ENCODE assay signal across 25 cellular contexts in the genomic region with DNA sequence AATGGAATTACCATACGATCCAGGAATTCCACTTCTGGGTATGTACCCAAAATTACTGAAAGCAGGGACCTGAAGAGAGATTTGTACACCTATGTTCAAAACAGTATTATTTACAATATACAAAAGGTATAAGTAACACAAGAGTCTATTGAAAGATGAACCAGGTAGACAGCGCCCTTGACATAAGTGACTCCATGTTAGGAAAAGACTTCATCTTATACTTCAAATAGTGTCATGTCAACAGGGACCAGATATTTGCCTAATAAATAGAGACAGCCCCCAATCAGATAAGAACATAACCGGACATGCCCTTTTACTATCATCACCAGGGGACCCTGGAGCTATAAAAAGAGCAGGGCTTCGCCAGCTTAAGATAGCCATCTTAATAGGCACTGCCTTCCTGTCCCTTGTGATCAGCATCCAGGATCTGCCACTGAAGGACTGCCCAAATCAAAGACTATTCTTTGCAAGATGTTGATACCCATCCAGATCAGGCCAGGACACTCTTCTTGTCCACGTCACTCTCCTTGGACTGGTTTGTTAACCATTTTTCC.
DNase-seq lines count a peak whose midpoint lies in the region; ATAC-seq, FAIRE-seq and TF ChIP-seq lines count a peak whose summit lies in the region.
"Had no signal": no experiment of that assay in that cellular context is flagged by ENCODE, and none has a peak within 500 bp of the region (broad histone marks: within the 10 kb centered on the region; RNA-seq: fewer than 3 reads in every experiment).

No MANE protein-coding gene starts in this region.

- H2AFZ ChIP-seq in SK-N-SH (ENCODE audit: low read depth), result no peak overlapping the region

- no peaks in the 10 kb centered on the region for H3K9me3 ChIP-seq in SK-N-SH
- H3K9me3 ChIP-seq: Caco-2 had no signal

- TF ChIP-seq CTCF in LNCaP clone FGC (IDR thresholded peaks at IDR 0.05; ENCODE audit: control insufficient read depth, extremely low read depth, insufficient read depth) (no peak), SK-N-SH (IDR thresholded peaks at IDR 0.05) (no peak), VCaP (conservative IDR thresholded peaks at IDR 0.05) (no peak)

- H3K27ac ChIP-seq in SK-N-SH (ENCODE audit: low read depth in 2 of 2, low read length in 1 of 2) (no peak overlapping the region), VCaP (peak overlapping the region; percentile 52)
- H3K27ac ChIP-seq: 22Rv1; A549; BLaER1 treated with 17β-estradiol and CSF1 and Interleukin-3, amounts not matched to agents 10 nM and 100 nM; C4-2B had no signal

- no peaks in the 10 kb centered on the region for H3K27me3 ChIP-seq in SK-N-SH (ENCODE audit: insufficient read depth)
- H3K27me3 ChIP-seq: BLaER1 treated with 17β-estradiol and CSF1 and Interleukin-3, amounts not matched to agents 10 nM and 100 nM had no signal

- H3K9me2 ChIP-seq in SK-N-SH, result no peaks in the 10 kb centered on the region

- H3K9ac ChIP-seq in SK-N-SH, result no peak overlapping the region
- H3K9ac ChIP-seq: BLaER1 treated with 17β-estradiol and CSF1 and Interleukin-3, amounts not matched to agents 10 nM and 100 nM had no signal

- no peaks in the 10 kb centered on the region for H3F3A ChIP-seq in SK-N-SH (replicated peaks; ENCODE audit: insufficient read depth)

- no peak for TF ChIP-seq EP300 in SK-N-SH (IDR thresholded peaks at IDR 0.05; ENCODE audit: borderline replicate concordance in 1 of 2, low read depth in 1 of 2, low read length in 1 of 2)

- no peaks in the 10 kb centered on the region for H4K20me1 ChIP-seq in SK-N-SH (ENCODE audit: insufficient read depth)
- H4K20me1 ChIP-seq: BLaER1 treated with 17β-estradiol and CSF1 and Interleukin-3, amounts not matched to agents 10 nM and 100 nM had no signal

- TF ChIP-seq RAD21 in SK-N-SH (IDR thresholded peaks at IDR 0.05; ENCODE audit: low read length), result no peak

- peak; percentile 13 for FAIRE-seq in urothelium cell line (lab: Jason Lieb, UNC)
- FAIRE-seq: A549, D721Med, GM12878, GM12892, GM18507 had no signal

- WGBS in SK-N-SH (ENCODE audit: low lambda C conversion rate), result 23% methylated on average over 5 of the region's 5 CpGs

- POLR2A ChIA-PET in SK-N-SH (lab: Yijun Ruan, JAX), result no interaction called here

- DNase-seq in LNCaP clone FGC (ENCODE audit: low read depth) (peak; percentile 15), SK-N-SH (peak; percentile 49), urothelium cell line (ENCODE audit: low spot score) (no peak), dermis blood vessel endothelial cell (no peak), DMS153 treated with DMSO at 0.1 percent for 48 hours (lab: John Stamatoyannopoulos, UW; ENCODE audit: unreplicated experiment) (no peak)
- DNase-seq: AML-193; Caco-2; Calu3; CD4-positive, alpha-beta T cell; CD8-positive, alpha-beta T cell; DMS53; DMS79; DND-41; EL; GDM1 had no signal

- CTCF ChIA-PET in SK-N-SH (lab: Yijun Ruan, JAX), result no interaction called here

- no peak overlapping the region for H3K4me2 ChIP-seq in SK-N-SH
- H3K4me2 ChIP-seq: A549; BLaER1 treated with 17β-estradiol and CSF1 and Interleukin-3, amounts not matched to agents 10 nM and 100 nM had no signal

- H3K4me1 ChIP-seq in SK-N-SH (ENCODE audit: control insufficient read depth in 1 of 2, insufficient read depth in 2 of 2, low read depth in 1 of 2, low read length in 1 of 2), result no peaks in the 10 kb centered on the region; a peak in 1 of 4 replicates
- H3K4me1 ChIP-seq: A549 had no signal

- H3K79me2 ChIP-seq in SK-N-SH (ENCODE audit: insufficient read depth), result no peaks in the 10 kb centered on the region

- ATAC-seq in HG02885 (IDR thresholded peaks at IDR 0.05; ENCODE audit: poor library complexity, unreplicated experiment), result no peak
- ATAC-seq: A549; CD8-positive, alpha-beta T cell; GM12878 had no signal

- H3K4me3 ChIP-seq in LNCaP clone FGC (ENCODE audit: low read depth, low read length) (no peak overlapping the region), SK-N-SH (ENCODE audit: low read depth in 2 of 2, low read length in 1 of 2) (no peak overlapping the region)
- H3K4me3 ChIP-seq: A549; BLaER1 treated with 17β-estradiol and CSF1 and Interleukin-3, amounts not matched to agents 10 nM and 100 nM; GM12878 had no signal

- H3K36me3 ChIP-seq in SK-N-SH (replicated peaks in 1 of 2; ENCODE audit: control insufficient read depth in 1 of 2, insufficient read depth in 2 of 2, low read length in 1 of 2), result no peaks in the 10 kb centered on the region
- H3K36me3 ChIP-seq: BLaER1 treated with 17β-estradiol and CSF1 and Interleukin-3, amounts not matched to agents 10 nM and 100 nM had no signal

TF ChIP-seq in SK-N-SH, 30 proteins besides CTCF, POLR2A, EP300 and RAD21:
- no peak for TF ChIP-seq MXI1 (IDR thresholded peaks at IDR 0.05; ENCODE audit: low read depth, low read length)
- TF ChIP-seq MEF2A (IDR thresholded peaks at IDR 0.05; ENCODE audit: borderline replicate concordance, low read depth), result no peak
- no peak for TF ChIP-seq TCF12 (IDR thresholded peaks at IDR 0.05)
- TF ChIP-seq, protein P1, sequence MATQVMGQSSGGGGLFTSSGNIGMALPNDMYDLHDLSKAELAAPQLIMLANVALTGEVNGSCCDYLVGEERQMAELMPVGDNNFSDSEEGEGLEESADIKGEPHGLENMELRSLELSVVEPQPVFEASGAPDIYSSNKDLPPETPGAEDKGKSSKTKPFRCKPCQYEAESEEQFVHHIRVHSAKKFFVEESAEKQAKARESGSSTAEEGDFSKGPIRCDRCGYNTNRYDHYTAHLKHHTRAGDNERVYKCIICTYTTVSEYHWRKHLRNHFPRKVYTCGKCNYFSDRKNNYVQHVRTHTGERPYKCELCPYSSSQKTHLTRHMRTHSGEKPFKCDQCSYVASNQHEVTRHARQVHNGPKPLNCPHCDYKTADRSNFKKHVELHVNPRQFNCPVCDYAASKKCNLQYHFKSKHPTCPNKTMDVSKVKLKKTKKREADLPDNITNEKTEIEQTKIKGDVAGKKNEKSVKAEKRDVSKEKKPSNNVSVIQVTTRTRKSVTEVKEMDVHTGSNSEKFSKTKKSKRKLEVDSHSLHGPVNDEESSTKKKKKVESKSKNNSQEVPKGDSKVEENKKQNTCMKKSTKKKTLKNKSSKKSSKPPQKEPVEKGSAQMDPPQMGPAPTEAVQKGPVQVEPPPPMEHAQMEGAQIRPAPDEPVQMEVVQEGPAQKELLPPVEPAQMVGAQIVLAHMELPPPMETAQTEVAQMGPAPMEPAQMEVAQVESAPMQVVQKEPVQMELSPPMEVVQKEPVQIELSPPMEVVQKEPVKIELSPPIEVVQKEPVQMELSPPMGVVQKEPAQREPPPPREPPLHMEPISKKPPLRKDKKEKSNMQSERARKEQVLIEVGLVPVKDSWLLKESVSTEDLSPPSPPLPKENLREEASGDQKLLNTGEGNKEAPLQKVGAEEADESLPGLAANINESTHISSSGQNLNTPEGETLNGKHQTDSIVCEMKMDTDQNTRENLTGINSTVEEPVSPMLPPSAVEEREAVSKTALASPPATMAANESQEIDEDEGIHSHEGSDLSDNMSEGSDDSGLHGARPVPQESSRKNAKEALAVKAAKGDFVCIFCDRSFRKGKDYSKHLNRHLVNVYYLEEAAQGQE (IDR thresholded peaks at IDR 0.05; ENCODE audit: low read depth, low read length), result no peak
- no peak for TF ChIP-seq SIN3A (IDR thresholded peaks at IDR 0.05; ENCODE audit: borderline replicate concordance, low read depth, low read length)
- TF ChIP-seq, protein P2, sequence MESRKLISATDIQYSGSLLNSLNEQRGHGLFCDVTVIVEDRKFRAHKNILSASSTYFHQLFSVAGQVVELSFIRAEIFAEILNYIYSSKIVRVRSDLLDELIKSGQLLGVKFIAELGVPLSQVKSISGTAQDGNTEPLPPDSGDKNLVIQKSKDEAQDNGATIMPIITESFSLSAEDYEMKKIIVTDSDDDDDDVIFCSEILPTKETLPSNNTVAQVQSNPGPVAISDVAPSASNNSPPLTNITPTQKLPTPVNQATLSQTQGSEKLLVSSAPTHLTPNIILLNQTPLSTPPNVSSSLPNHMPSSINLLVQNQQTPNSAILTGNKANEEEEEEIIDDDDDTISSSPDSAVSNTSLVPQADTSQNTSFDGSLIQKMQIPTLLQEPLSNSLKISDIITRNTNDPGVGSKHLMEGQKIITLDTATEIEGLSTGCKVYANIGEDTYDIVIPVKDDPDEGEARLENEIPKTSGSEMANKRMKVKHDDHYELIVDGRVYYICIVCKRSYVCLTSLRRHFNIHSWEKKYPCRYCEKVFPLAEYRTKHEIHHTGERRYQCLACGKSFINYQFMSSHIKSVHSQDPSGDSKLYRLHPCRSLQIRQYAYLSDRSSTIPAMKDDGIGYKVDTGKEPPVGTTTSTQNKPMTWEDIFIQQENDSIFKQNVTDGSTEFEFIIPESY (IDR thresholded peaks at IDR 0.05; ENCODE audit: borderline replicate concordance, low read depth), result no peak
- TF ChIP-seq GATA2 (CRISPR knock-in tag; IDR thresholded peaks at IDR 0.05), result peak; percentile 81
- no peak for TF ChIP-seq GABPA (IDR thresholded peaks at IDR 0.05; ENCODE audit: low read depth)
- TF ChIP-seq TEAD4 (IDR thresholded peaks at IDR 0.05; ENCODE audit: borderline replicate concordance, insufficient read depth), result no peak
- TF ChIP-seq JUND (IDR thresholded peaks at IDR 0.05), result no peak
- TF ChIP-seq RCOR1 (IDR thresholded peaks at IDR 0.05; ENCODE audit: low read length), result peak; percentile 79
- TF ChIP-seq, protein P3, sequence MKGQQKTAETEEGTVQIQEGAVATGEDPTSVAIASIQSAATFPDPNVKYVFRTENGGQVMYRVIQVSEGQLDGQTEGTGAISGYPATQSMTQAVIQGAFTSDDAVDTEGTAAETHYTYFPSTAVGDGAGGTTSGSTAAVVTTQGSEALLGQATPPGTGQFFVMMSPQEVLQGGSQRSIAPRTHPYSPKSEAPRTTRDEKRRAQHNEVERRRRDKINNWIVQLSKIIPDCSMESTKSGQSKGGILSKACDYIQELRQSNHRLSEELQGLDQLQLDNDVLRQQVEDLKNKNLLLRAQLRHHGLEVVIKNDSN (IDR thresholded peaks at IDR 0.05; ENCODE audit: borderline replicate concordance, low read depth), result no peak
- no peak for TF ChIP-seq ELF1 (IDR thresholded peaks at IDR 0.05)
- TF ChIP-seq FOXM1 (IDR thresholded peaks at IDR 0.05; ENCODE audit: low read depth), result no peak
- TF ChIP-seq YY1 (IDR thresholded peaks at IDR 0.05; ENCODE audit: low read depth), result no peak

Comparison
In these comparisons a context has a peak if more than half of its experiments do, and no peak if none do; other contexts are left out.
1. DNase-seq: peak in LNCaP clone FGC (single experiment) and SK-N-SH (single experiment); none in urothelium cell line (single experiment), dermis blood vessel endothelial cell (single experiment) and DMS153 treated with DMSO at 0.1 percent for 48 hours (single experiment).